Comparison of ENCODE assay signal across 1 cellular context in genomic region chr19:40285353-40286234, GRCh38.
TF ChIP-seq lines count a peak whose summit lies in the region.

No MANE protein-coding gene starts in this region.

TF ChIP-seq in HepG2, 621 proteins besides CTCF, POLR2A, EP300 and RAD21 (continued from another document and continues in another):
- TF ChIP-seq ZBTB34 (CRISPR knock-in tag; IDR thresholded peaks at IDR 0.05) (no peak), FOXK1 (CRISPR knock-in tag; IDR thresholded peaks at IDR 0.05; ENCODE audit: borderline replicate concordance, low read depth) (peak; percentile 85), ZNF788 (CRISPR knock-in tag; IDR thresholded peaks at IDR 0.05; ENCODE audit: borderline replicate concordance) (no peak), ZNF512 (CRISPR knock-in tag; IDR thresholded peaks at IDR 0.05) (no peak), MED13 (CRISPR knock-in tag; IDR thresholded peaks at IDR 0.05) (no peak), HNRNPLL (IDR thresholded peaks at IDR 0.05; ENCODE audit: low read depth, low read length, poor library complexity, severe bottlenecking) (peak; percentile 61), IRX3 (CRISPR knock-in tag; IDR thresholded peaks at IDR 0.05; ENCODE audit: borderline replicate concordance, low read depth) (no peak), SRSF9 (IDR thresholded peaks at IDR 0.05; ENCODE audit: borderline replicate concordance, insufficient read depth, low read depth, low read length, poor library complexity, severe bottlenecking) (no peak), ZBTB14 (CRISPR knock-in tag; IDR thresholded peaks at IDR 0.05) (no peak), NKX3-1 (CRISPR knock-in tag; IDR thresholded peaks at IDR 0.05) (no peak), ZNF350 (CRISPR knock-in tag; IDR thresholded peaks at IDR 0.05; ENCODE audit: borderline replicate concordance, low read depth) (no peak), SPEN (CRISPR knock-in tag; IDR thresholded peaks at IDR 0.05; ENCODE audit: low read depth) (peak; percentile 93), ZNF720 (CRISPR knock-in tag; IDR thresholded peaks at IDR 0.05) (no peak), ATF2 (CRISPR knock-in tag; IDR thresholded peaks at IDR 0.05) (no peak; the same call in 1 of the 2 replicates), MAZ (IDR thresholded peaks at IDR 0.05; ENCODE audit: borderline replicate concordance, low read depth, low read length) (no peak), MAZ (CRISPR knock-in tag; IDR thresholded peaks at IDR 0.05; ENCODE audit: low read depth) (peak; percentile 41), ARHGAP35 (CRISPR knock-in tag; IDR thresholded peaks at IDR 0.05; ENCODE audit: borderline replicate concordance) (no peak), HNRNPUL1 (IDR thresholded peaks at IDR 0.05; ENCODE audit: low read depth, low read length) (no peak), JDP2 (CRISPR knock-in tag; IDR thresholded peaks at IDR 0.05; ENCODE audit: borderline replicate concordance) (no peak), ZNF17 (CRISPR knock-in tag; IDR thresholded peaks at IDR 0.05) (no peak), ZNF512B (CRISPR knock-in tag; IDR thresholded peaks at IDR 0.05; ENCODE audit: borderline replicate concordance) (no peak), PLRG1 (conservative IDR thresholded peaks at IDR 0.05) (no peak), ZNF772 (CRISPR knock-in tag; IDR thresholded peaks at IDR 0.05) (no peak; the same call in 1 of the 2 replicates), EHMT2 (IDR thresholded peaks at IDR 0.05; ENCODE audit: borderline replicate concordance, low read depth, low read length) (no peak), FOXM1 (CRISPR knock-in tag; IDR thresholded peaks at IDR 0.05) (no peak), ZNF232 (CRISPR knock-in tag; IDR thresholded peaks at IDR 0.05; ENCODE audit: borderline replicate concordance) (no peak), ZBTB20 (CRISPR knock-in tag; IDR thresholded peaks at IDR 0.05; ENCODE audit: borderline replicate concordance, low read depth) (no peak), HDAC2 (CRISPR knock-in tag; IDR thresholded peaks at IDR 0.05) (peak; percentile 56; the same call in 1 of the 2 replicates), MXD4 (CRISPR knock-in tag; IDR thresholded peaks at IDR 0.05) (no peak)
- TF ChIP-seq, protein P1, sequence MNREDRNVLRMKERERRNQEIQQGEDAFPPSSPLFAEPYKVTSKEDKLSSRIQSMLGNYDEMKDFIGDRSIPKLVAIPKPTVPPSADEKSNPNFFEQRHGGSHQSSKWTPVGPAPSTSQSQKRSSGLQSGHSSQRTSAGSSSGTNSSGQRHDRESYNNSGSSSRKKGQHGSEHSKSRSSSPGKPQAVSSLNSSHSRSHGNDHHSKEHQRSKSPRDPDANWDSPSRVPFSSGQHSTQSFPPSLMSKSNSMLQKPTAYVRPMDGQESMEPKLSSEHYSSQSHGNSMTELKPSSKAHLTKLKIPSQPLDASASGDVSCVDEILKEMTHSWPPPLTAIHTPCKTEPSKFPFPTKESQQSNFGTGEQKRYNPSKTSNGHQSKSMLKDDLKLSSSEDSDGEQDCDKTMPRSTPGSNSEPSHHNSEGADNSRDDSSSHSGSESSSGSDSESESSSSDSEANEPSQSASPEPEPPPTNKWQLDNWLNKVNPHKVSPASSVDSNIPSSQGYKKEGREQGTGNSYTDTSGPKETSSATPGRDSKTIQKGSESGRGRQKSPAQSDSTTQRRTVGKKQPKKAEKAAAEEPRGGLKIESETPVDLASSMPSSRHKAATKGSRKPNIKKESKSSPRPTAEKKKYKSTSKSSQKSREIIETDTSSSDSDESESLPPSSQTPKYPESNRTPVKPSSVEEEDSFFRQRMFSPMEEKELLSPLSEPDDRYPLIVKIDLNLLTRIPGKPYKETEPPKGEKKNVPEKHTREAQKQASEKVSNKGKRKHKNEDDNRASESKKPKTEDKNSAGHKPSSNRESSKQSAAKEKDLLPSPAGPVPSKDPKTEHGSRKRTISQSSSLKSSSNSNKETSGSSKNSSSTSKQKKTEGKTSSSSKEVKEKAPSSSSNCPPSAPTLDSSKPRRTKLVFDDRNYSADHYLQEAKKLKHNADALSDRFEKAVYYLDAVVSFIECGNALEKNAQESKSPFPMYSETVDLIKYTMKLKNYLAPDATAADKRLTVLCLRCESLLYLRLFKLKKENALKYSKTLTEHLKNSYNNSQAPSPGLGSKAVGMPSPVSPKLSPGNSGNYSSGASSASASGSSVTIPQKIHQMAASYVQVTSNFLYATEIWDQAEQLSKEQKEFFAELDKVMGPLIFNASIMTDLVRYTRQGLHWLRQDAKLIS (CRISPR knock-in tag; IDR thresholded peaks at IDR 0.05), result no peak
- TF ChIP-seq, protein P2, sequence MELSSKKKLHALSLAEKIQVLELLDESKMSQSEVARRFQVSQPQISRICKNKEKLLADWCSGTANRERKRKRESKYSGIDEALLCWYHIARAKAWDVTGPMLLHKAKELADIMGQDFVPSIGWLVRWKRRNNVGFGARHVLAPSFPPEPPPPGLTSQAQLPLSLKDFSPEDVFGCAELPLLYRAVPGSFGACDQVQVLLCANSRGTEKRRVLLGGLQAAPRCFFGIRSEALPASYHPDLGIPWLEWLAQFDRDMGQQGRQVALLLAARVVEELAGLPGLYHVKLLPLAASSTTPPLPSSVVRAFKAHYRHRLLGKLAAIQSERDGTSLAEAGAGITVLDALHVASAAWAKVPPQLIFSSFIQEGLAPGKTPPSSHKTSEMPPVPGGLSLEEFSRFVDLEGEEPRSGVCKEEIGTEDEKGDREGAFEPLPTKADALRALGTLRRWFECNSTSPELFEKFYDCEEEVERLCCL (CRISPR knock-in tag; IDR thresholded peaks at IDR 0.05; ENCODE audit: borderline replicate concordance), result peak; percentile 35; the same call in 1 of the 2 replicates
- TF ChIP-seq, protein P3, sequence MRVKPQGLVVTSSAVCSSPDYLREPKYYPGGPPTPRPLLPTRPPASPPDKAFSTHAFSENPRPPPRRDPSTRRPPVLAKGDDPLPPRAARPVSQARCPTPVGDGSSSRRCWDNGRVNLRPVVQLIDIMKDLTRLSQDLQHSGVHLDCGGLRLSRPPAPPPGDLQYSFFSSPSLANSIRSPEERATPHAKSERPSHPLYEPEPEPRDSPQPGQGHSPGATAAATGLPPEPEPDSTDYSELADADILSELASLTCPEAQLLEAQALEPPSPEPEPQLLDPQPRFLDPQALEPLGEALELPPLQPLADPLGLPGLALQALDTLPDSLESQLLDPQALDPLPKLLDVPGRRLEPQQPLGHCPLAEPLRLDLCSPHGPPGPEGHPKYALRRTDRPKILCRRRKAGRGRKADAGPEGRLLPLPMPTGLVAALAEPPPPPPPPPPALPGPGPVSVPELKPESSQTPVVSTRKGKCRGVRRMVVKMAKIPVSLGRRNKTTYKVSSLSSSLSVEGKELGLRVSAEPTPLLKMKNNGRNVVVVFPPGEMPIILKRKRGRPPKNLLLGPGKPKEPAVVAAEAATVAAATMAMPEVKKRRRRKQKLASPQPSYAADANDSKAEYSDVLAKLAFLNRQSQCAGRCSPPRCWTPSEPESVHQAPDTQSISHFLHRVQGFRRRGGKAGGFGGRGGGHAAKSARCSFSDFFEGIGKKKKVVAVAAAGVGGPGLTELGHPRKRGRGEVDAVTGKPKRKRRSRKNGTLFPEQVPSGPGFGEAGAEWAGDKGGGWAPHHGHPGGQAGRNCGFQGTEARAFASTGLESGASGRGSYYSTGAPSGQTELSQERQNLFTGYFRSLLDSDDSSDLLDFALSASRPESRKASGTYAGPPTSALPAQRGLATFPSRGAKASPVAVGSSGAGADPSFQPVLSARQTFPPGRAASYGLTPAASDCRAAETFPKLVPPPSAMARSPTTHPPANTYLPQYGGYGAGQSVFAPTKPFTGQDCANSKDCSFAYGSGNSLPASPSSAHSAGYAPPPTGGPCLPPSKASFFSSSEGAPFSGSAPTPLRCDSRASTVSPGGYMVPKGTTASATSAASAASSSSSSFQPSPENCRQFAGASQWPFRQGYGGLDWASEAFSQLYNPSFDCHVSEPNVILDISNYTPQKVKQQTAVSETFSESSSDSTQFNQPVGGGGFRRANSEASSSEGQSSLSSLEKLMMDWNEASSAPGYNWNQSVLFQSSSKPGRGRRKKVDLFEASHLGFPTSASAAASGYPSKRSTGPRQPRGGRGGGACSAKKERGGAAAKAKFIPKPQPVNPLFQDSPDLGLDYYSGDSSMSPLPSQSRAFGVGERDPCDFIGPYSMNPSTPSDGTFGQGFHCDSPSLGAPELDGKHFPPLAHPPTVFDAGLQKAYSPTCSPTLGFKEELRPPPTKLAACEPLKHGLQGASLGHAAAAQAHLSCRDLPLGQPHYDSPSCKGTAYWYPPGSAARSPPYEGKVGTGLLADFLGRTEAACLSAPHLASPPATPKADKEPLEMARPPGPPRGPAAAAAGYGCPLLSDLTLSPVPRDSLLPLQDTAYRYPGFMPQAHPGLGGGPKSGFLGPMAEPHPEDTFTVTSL (CRISPR knock-in tag; IDR thresholded peaks at IDR 0.05; ENCODE audit: borderline replicate concordance), result no peak
- TF ChIP-seq, protein P4, sequence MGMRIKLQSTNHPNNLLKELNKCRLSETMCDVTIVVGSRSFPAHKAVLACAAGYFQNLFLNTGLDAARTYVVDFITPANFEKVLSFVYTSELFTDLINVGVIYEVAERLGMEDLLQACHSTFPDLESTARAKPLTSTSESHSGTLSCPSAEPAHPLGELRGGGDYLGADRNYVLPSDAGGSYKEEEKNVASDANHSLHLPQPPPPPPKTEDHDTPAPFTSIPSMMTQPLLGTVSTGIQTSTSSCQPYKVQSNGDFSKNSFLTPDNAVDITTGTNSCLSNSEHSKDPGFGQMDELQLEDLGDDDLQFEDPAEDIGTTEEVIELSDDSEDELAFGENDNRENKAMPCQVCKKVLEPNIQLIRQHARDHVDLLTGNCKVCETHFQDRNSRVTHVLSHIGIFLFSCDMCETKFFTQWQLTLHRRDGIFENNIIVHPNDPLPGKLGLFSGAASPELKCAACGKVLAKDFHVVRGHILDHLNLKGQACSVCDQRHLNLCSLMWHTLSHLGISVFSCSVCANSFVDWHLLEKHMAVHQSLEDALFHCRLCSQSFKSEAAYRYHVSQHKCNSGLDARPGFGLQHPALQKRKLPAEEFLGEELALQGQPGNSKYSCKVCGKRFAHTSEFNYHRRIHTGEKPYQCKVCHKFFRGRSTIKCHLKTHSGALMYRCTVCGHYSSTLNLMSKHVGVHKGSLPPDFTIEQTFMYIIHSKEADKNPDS (CRISPR knock-in tag; IDR thresholded peaks at IDR 0.05), result no peak
- TF ChIP-seq, protein P5, sequence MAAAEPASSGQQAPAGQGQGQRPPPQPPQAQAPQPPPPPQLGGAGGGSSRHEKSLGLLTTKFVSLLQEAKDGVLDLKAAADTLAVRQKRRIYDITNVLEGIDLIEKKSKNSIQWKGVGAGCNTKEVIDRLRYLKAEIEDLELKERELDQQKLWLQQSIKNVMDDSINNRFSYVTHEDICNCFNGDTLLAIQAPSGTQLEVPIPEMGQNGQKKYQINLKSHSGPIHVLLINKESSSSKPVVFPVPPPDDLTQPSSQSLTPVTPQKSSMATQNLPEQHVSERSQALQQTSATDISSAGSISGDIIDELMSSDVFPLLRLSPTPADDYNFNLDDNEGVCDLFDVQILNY (CRISPR knock-in tag; conservative IDR thresholded peaks at IDR 0.05), result no peak
